Comparison of ENCODE assay signal across 8 cellular contexts in the genomic region with DNA sequence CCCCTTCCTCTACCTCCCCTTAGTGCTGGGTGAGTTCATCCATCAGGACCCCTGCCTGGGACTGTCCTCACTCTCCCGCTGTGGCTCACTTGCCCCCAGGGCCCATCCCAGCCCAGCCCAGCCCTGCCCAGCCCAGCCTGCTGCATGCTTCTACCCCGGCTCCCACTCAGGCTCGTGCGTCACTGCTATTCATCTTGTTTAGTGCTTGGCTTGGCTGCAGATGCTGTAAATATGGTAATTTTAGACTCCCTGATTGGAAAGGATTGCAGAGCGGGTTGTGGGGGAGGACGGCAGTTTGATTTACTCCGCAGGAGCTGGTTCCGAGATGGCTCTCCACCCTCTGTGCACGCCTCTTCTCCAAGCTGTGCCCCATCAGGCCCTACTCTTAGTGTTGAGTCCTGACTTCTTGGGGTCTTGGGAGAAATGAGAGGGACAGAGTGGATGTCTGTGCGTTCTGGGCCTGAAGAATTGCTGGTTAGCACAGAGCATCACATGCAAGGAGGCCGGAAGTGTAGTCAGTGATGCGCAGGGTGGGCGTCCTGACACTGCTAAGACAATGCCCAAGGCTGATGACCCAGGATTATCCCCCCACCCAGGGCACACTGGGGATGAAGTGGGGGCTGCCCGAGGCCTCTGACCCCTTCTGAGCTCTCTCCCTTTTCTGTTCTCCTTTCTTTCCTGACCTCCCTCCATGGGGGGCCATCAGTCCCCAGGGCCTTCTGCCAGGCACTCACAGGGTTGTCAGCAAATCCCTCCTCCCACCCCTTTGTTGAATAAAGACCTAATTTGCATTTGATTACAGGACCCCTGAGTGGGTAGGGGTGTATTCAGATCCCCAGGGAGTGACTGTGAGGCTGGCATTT.
DNase-seq lines count a peak whose midpoint lies in the region; ATAC-seq and TF ChIP-seq lines count a peak whose summit lies in the region.

No MANE protein-coding gene starts in this region.

- ATAC-seq in thoracic aorta (ENCODE audit: insufficient number of reproducible peaks, low FRiP score, low read depth) (peak; percentile 47), HG02610 (IDR thresholded peaks at IDR 0.05; ENCODE audit: unreplicated experiment) (no peak)

- H3K27me3 ChIP-seq in thoracic aorta (replicated peaks; ENCODE audit: insufficient read depth): no peaks in the 10 kb centered on the region

- no peak overlapping the region for H3K4me3 ChIP-seq in thoracic aorta

- H3K9me3 ChIP-seq in thoracic aorta: no peaks in the 10 kb centered on the region

- no peaks in the 10 kb centered on the region for H3K36me3 ChIP-seq in thoracic aorta

- H3K27ac ChIP-seq in caudate nucleus (ENCODE audit: low read depth, low read length) (peak overlapping the region; percentile 84), thoracic aorta (peak overlapping the region; percentile 96 to 99)

- DNase-seq in NCI-H1092 (lab: John Stamatoyannopoulos, UW) (peak; percentile 46), caudate nucleus (lab: John Stamatoyannopoulos, UW) (peak in 30 of 61 donors; percentile 14 to 75 (median 46)), left kidney (ENCODE audit: low read depth, low spot score) (peak; percentile 99), thoracic aorta (ENCODE audit: low spot score) (peak; percentile 88), OCI-M2 (lab: John Stamatoyannopoulos, UW; ENCODE audit: unreplicated experiment) (no peak), NCI-H526 (lab: John Stamatoyannopoulos, UW) (no peak), NCI-H82 (lab: John Stamatoyannopoulos, UW) (no peak)

- TF ChIP-seq CTCF in thoracic aorta (IDR thresholded peaks at IDR 0.05): no peak

- H3K4me1 ChIP-seq in thoracic aorta (ENCODE audit: control insufficient read depth in 1 of 2, low read depth in 2 of 2): peaks cover 64 to 93% of the 10 kb centered on the region in 2 donors

Comparison
In these comparisons a context has a peak if more than half of its experiments do, and no peak if none do; other contexts are left out.
1. DNase-seq: peak in NCI-H1092 (single experiment), left kidney (single experiment) and thoracic aorta (single experiment); none in OCI-M2 (single experiment), NCI-H526 (0 of 2) and NCI-H82 (single experiment).